In genomic region chr11:130456276-130456675, GRCh38 we compare ENCODE assay signal across 24 cellular contexts. TPM values are rescaled to one million over a fixed set of nuclear protein-coding genes. Genes with fewer than 3 reads are reported as not detected.
"Had no signal": no experiment of that assay in that cellular context is flagged by ENCODE, and none has a peak within 500 bp of the region (broad histone marks: within the 10 kb centered on the region; RNA-seq: fewer than 3 reads in every experiment).

No MANE protein-coding gene starts in this region.

- H3K27me3 ChIP-seq: esophagus muscularis mucosa, foreskin keratinocyte, gastroesophageal sphincter, heart left ventricle, ovary, suprapubic skin had no signal

- H3K36me3 ChIP-seq: ovary, spleen, suprapubic skin had no signal

- FAIRE-seq: endothelial cell of umbilical vein had no signal

- H3K4me1 ChIP-seq: foreskin keratinocyte, psoas muscle had no signal

- H3K9me3 ChIP-seq: esophagus muscularis mucosa, gastroesophageal sphincter, heart left ventricle, ovary, psoas muscle, spleen, suprapubic skin had no signal

- H3K27ac ChIP-seq: esophagus muscularis mucosa, foreskin keratinocyte, ovary, psoas muscle, spleen, suprapubic skin had no signal

- DNase-seq: dermis blood vessel endothelial cell; effector memory CD4-positive, alpha-beta T cell; foreskin keratinocyte; heart left ventricle; hypothalamus; immature natural killer cell; islet precursor cell; midbrain; naive thymus-derived CD4-positive, alpha-beta T cell; nephron progenitor cell; nucleus accumbens; ovary; psoas muscle; spleen; stimulated activated CD4-positive, alpha-beta T cell treated with anti-CD3 and anti-CD28 coated beads, Interleukin-4, amount 100 ng/mL, for 4 hours had no signal

- H3K4me3 ChIP-seq: coronary artery, esophagus muscularis mucosa, gastroesophageal sphincter, heart left ventricle, lung, ovary, psoas muscle, skin epidermis, spleen, suprapubic skin had no signal

RNA-seq across cellular contexts. Expression of gene ADAMTS15, which starts 7.8 kb away (rescaled TPM):
- total RNA-seq: endothelial cell of umbilical vein had no signal
- polyA plus RNA-seq: immature natural killer cell; naive thymus-derived CD4-positive, alpha-beta T cell had no signal

RNA-seq across cellular contexts. Expression of gene ADAMTS8, which starts 27.9 kb away (rescaled TPM):
- total RNA-seq: dermis blood vessel endothelial cell; endothelial cell of umbilical vein; epithelial cell of proximal tubule; foreskin keratinocyte; naive thymus-derived CD4-positive, alpha-beta T cell; renal cortical epithelial cell had no signal
- polyA plus RNA-seq: endothelial cell of umbilical vein; foreskin keratinocyte; naive thymus-derived CD4-positive, alpha-beta T cell had no signal
